In the genomic region with DNA sequence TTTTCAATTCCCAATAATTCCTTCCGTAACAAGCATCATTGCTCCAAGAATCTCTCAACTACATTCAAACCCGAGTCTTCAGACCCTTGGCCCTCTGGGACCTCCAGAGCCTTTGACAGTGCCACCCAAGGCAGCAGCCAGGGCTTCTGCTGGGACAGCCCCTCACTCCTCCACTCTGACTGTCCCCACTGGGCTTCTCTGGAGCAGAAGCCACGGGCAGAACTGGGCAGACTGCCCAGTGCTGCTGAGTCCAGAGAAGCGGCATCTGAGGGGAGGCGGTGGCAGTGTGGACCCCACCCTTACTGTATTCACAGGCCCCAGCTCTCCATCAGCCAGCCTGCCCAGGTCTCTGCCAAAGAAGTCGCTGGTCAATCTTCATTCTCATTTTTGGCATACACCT, we compare ENCODE assay signal across 10 cellular contexts. TPM values are rescaled to one million over a fixed set of nuclear protein-coding genes. Genes with fewer than 3 reads are reported as not detected.
DNase-seq lines count a peak whose midpoint lies in the region; ATAC-seq and TF ChIP-seq lines count a peak whose summit lies in the region.
"Had no signal": no experiment of that assay in that cellular context is flagged by ENCODE, and none has a peak within 500 bp of the region (broad histone marks: within the 10 kb centered on the region; RNA-seq: fewer than 3 reads in every experiment).

No MANE protein-coding gene starts in this region.

- TF ChIP-seq POLR2A in breast epithelium (IDR thresholded peaks at IDR 0.05): no peak

- no peaks in the 10 kb centered on the region for H3K27me3 ChIP-seq in breast epithelium
- H3K27me3 ChIP-seq in mammary epithelial cell (ENCODE audit: insufficient read depth, low read length): no peaks in the 10 kb centered on the region
- H3K27me3 ChIP-seq in mesenchymal stem cell (ENCODE audit: control insufficient read depth in 1 of 2, insufficient read depth in 1 of 2, low read length in 2 of 2): no peaks in the 10 kb centered on the region
- no peaks in the 10 kb centered on the region for H3K27me3 ChIP-seq in upper lobe of right lung
- H3K27me3 ChIP-seq: adrenal gland had no signal

- H3K27ac Mint-ChIP-seq in activated naive CD8-positive, alpha-beta T cell treated with anti-CD3 and anti-CD28 coated beads, Interleukin-2, amount 50 U/mL, for 24 hours: peak overlapping the region; percentile 89

- peak overlapping the region; percentile 88 for H4K91ac ChIP-seq in mesenchymal stem cell (ENCODE audit: low read length)

- WGBS in mammary epithelial cell (ENCODE audit: low coverage, missing lambda C conversion rate): 98% methylated on average over 6 of the region's 6 CpGs
- WGBS in mesenchymal stem cell: 91% methylated on average over 6 of the region's 6 CpGs

- H3K9me3 ChIP-seq in breast epithelium (peaks cover under 1 to 1% of the 10 kb centered on the region in 2 donors), mammary epithelial cell (replicated peaks; ENCODE audit: insufficient read depth, low read length) (no peaks in the 10 kb centered on the region), mesenchymal stem cell (ENCODE audit: control insufficient read depth, low read length) (peaks cover 7% of the 10 kb centered on the region), upper lobe of right lung (no peaks in the 10 kb centered on the region)
- H3K9me3 ChIP-seq: adrenal gland had no signal

- no peaks in the 10 kb centered on the region for H3K27me3 Mint-ChIP-seq in activated naive CD8-positive, alpha-beta T cell treated with anti-CD3 and anti-CD28 coated beads, Interleukin-2, amount 50 U/mL, for 24 hours

- TF ChIP-seq CTCF in breast epithelium (IDR thresholded peaks at IDR 0.05) (no peak), mammary epithelial cell (conservative IDR thresholded peaks at IDR 0.05 in 1 of 2, IDR thresholded peaks at IDR 0.05 in 1 of 2; ENCODE audit: extremely low read depth in 1 of 2, insufficient read depth in 1 of 2, low read depth in 1 of 2, low read length in 2 of 2) (no peak), upper lobe of right lung (IDR thresholded peaks at IDR 0.05) (no peak)

- H3K23ac ChIP-seq in mesenchymal stem cell (ENCODE audit: low read length in 2 of 2): no peak overlapping the region

- H3K4ac ChIP-seq in mesenchymal stem cell (ENCODE audit: low read depth in 1 of 2, low read length in 2 of 2): peak overlapping the region; percentile 24 to 35

- H3K14ac ChIP-seq in mesenchymal stem cell (ENCODE audit: low read length in 2 of 2): no peak overlapping the region

- H3K27ac ChIP-seq in breast epithelium: peak overlapping the region; percentile 54 to 68
- H3K27ac ChIP-seq in mammary epithelial cell (ENCODE audit: insufficient read depth, low read depth, low read length): no peak overlapping the region
- H3K27ac ChIP-seq in mesenchymal stem cell (ENCODE audit: low read length, poor library complexity, severe bottlenecking): peak overlapping the region; percentile 90
- H3K27ac ChIP-seq in upper lobe of right lung: peak overlapping the region; percentile 27

- peak overlapping the region; percentile 37 to 52 for H3K18ac ChIP-seq in mesenchymal stem cell (ENCODE audit: low read depth in 1 of 2, low read length in 2 of 2)

- H3K4me3 ChIP-seq in breast epithelium: no peak overlapping the region
- H3K4me3 ChIP-seq in mammary epithelial cell (replicated peaks in 1 of 3; ENCODE audit: insufficient read depth in 1 of 3, low read depth in 2 of 3, low read length in 3 of 3): no peak overlapping the region
- H3K4me3 ChIP-seq in mesenchymal stem cell (ENCODE audit: insufficient read depth in 1 of 2, low read depth in 1 of 2, low read length in 2 of 2): no peak overlapping the region
- no peak overlapping the region for H3K4me3 ChIP-seq in upper lobe of right lung
- H3K4me3 ChIP-seq: adrenal gland had no signal

- H3K36me3 ChIP-seq in breast epithelium: peaks cover 10% of the 10 kb centered on the region
- peaks cover 13% of the 10 kb centered on the region for H3K36me3 ChIP-seq in mammary epithelial cell (ENCODE audit: insufficient read depth, low read length)
- peaks cover 38 to 51% of the 10 kb centered on the region in 2 experiments for H3K36me3 ChIP-seq in mesenchymal stem cell (ENCODE audit: control insufficient read depth in 1 of 2, insufficient read depth in 2 of 2, low read depth in 1 of 2, low read length in 2 of 2)
- peaks cover 21% of the 10 kb centered on the region for H3K36me3 ChIP-seq in upper lobe of right lung

- peaks cover 53% of the 10 kb centered on the region for H3K4me1 Mint-ChIP-seq in activated naive CD8-positive, alpha-beta T cell treated with anti-CD3 and anti-CD28 coated beads, Interleukin-2, amount 50 U/mL, for 24 hours

- H3K4me1 ChIP-seq in breast epithelium (no peaks in the 10 kb centered on the region), mammary epithelial cell (ENCODE audit: insufficient read depth, low read length) (no peaks in the 10 kb centered on the region), mesenchymal stem cell (ENCODE audit: control insufficient read depth, insufficient read depth, low read depth, low read length) (peaks cover 29% of the 10 kb centered on the region), upper lobe of right lung (peaks cover 46% of the 10 kb centered on the region)

- H3K9ac ChIP-seq in mammary epithelial cell (ENCODE audit: insufficient read depth, low read length): no peak overlapping the region
- H3K9ac ChIP-seq in mesenchymal stem cell (ENCODE audit: low read length): no peak overlapping the region

- H3K79me1 ChIP-seq in mesenchymal stem cell (replicated peaks; ENCODE audit: low read length, poor library complexity, severe bottlenecking): peaks cover 37% of the 10 kb centered on the region

- no peak for ATAC-seq in activated naive CD8-positive, alpha-beta T cell treated with anti-CD3 and anti-CD28 coated beads, Interleukin-2, amount 50 U/mL, for 24 hours
- ATAC-seq in upper lobe of right lung: peak; percentile 5

- peaks cover 2% of the 10 kb centered on the region for H3K79me2 ChIP-seq in mammary epithelial cell (ENCODE audit: insufficient read depth, low read length)

- H2BK120ac ChIP-seq in mesenchymal stem cell (ENCODE audit: low read depth, low read length): no peak overlapping the region

- peaks cover 19% of the 10 kb centered on the region for H3K9me3 Mint-ChIP-seq in activated naive CD8-positive, alpha-beta T cell treated with anti-CD3 and anti-CD28 coated beads, Interleukin-2, amount 50 U/mL, for 24 hours

- H3K4me3 Mint-ChIP-seq in activated naive CD8-positive, alpha-beta T cell treated with anti-CD3 and anti-CD28 coated beads, Interleukin-2, amount 50 U/mL, for 24 hours: no peak overlapping the region

- CTCF ChIA-PET in mammary epithelial cell (lab: Charles Lee; ENCODE audit: low non-redundant PET): no interaction called here

- no peaks in the 10 kb centered on the region for H4K20me1 ChIP-seq in mammary epithelial cell (ENCODE audit: insufficient read depth, low read length)

- intact Hi-C loops in breast epithelium (cut with DNase I; ENCODE audit: low total_unique reads): no loop called here
- intact Hi-C loops in mammary epithelial cell (cut with micrococcal nuclease): no loop called here
- intact Hi-C loops in upper lobe of right lung (cut with DNase I): loop anchor here (10.0 kb wide), 2 partner anchors 177 to 207 kb away; partner anchors contain the start of gene AGBL3

- H2AFZ ChIP-seq in mammary epithelial cell (ENCODE audit: low read depth, low read length) (no peak overlapping the region), mesenchymal stem cell (ENCODE audit: low read depth, low read length) (no peak overlapping the region)

- peaks cover 74% of the 10 kb centered on the region for H3K36me3 Mint-ChIP-seq in activated naive CD8-positive, alpha-beta T cell treated with anti-CD3 and anti-CD28 coated beads, Interleukin-2, amount 50 U/mL, for 24 hours (ENCODE audit: low read depth)

- H3K4me2 ChIP-seq in mammary epithelial cell (ENCODE audit: insufficient read depth, low read depth, low read length): no peak overlapping the region
- H3K4me2 ChIP-seq in mesenchymal stem cell (ENCODE audit: low read length, poor library complexity, severe bottlenecking): no peak overlapping the region

- BruUV-seq in mammary epithelial cell (replicated peaks; lab: Mats Ljungman, UMichigan): no TSS peak

- H2BK5ac ChIP-seq in mesenchymal stem cell (ENCODE audit: low read depth, low read length, poor library complexity, severe bottlenecking): no peak overlapping the region

- in situ Hi-C loops in mammary epithelial cell (cut with MboI; ENCODE audit: low sequenced_read_pairs in 2 of 2): loop anchor here in 1 of 2 donors (25.0 kb wide), 1 partner anchor 174 kb away; the partner anchor contains the start of gene AGBL3

- H4K8ac ChIP-seq in mesenchymal stem cell (ENCODE audit: low read length): no peak overlapping the region

- H2BK15ac ChIP-seq in mesenchymal stem cell (ENCODE audit: low read depth, poor library complexity, severe bottlenecking): peak overlapping the region; percentile 82

- peak overlapping the region; percentile 75 to 90 for H2BK12ac ChIP-seq in mesenchymal stem cell (ENCODE audit: low read length in 2 of 2)

- dilution Hi-C loops in mammary epithelial cell (cut with HindIII; ENCODE audit: low sequenced_read_pairs): no loop called here

- DNase-seq in breast epithelium (ENCODE audit: low spot score in 2 of 2): no peak
- DNase-seq in mammary epithelial cell: no peak
- no peak for DNase-seq in activated naive CD8-positive, alpha-beta T cell treated with anti-CD3 and anti-CD28 coated beads, Interleukin-2, amount 50 U/mL, for 24 hours
- DNase-seq in mesenchymal stem cell: no peak
- no peak for DNase-seq in upper lobe of right lung
- no peak for DNase-seq in putamen (ENCODE audit: low spot score)
- no peak for DNase-seq in NCI-H526 (lab: John Stamatoyannopoulos, UW)
- DNase-seq in AG20443 (ENCODE audit: low spot score): no peak
- DNase-seq: adrenal gland, NCI-H2227 treated with DMSO at 0.1 percent for 48 hours had no signal

- peak overlapping the region; percentile 92 for H2AK5ac ChIP-seq in mesenchymal stem cell (ENCODE audit: low read length, severe bottlenecking)

RNA-seq across cellular contexts. Expression of gene CYREN, which starts 8.8 kb away (rescaled TPM):
- total RNA-seq in breast epithelium (10 to 100 TPM; 36.8 to 41.6 (median 41.6) TPM), mammary epithelial cell (10 to 100 TPM; 45.2 to 55.8 TPM), upper lobe of right lung (39.3 TPM)
- 50.3 TPM for polyA plus RNA-seq in mammary epithelial cell
- polyA minus RNA-seq in mammary epithelial cell: 47.7 TPM
- polyA plus RNA-seq in mesenchymal stem cell (2013, experiment 1 of 2): 23.2 TPM
- polyA plus RNA-seq in mesenchymal stem cell (2013, experiment 2 of 2): 23.5 TPM

RNA-seq across cellular contexts. Expression of gene TMEM140, which starts 13.8 kb away (rescaled TPM):
- 10 to 100 TPM; 23.1 to 55.7 (median 52.8) TPM for total RNA-seq in breast epithelium
- 1 to 10 TPM in 1 of 2 donors, not detected in 1; 1.0 TPM for total RNA-seq in mammary epithelial cell
- not detected for polyA plus RNA-seq in mammary epithelial cell
- not detected for polyA minus RNA-seq in mammary epithelial cell
- polyA plus RNA-seq in mesenchymal stem cell (2013, experiment 1 of 2): 3.2 TPM
- 3.7 TPM for polyA plus RNA-seq in mesenchymal stem cell (2013, experiment 2 of 2)
- 31.2 TPM for total RNA-seq in upper lobe of right lung

RNA-seq across cellular contexts. Expression of gene WDR91, which starts 49.7 kb away (rescaled TPM):
- total RNA-seq in breast epithelium: 10 to 100 TPM; 21.4 to 26.5 (median 23.1) TPM
- 10 to 100 TPM; 31.5 to 33.8 TPM for total RNA-seq in mammary epithelial cell
- polyA plus RNA-seq in mammary epithelial cell: 17.5 TPM
- polyA minus RNA-seq in mammary epithelial cell: 14.5 TPM
- 4.2 TPM for polyA plus RNA-seq in mesenchymal stem cell (2013, experiment 1 of 2)
- 4.1 TPM for polyA plus RNA-seq in mesenchymal stem cell (2013, experiment 2 of 2)
- 30.0 TPM for total RNA-seq in upper lobe of right lung

Comparison
In these comparisons a context has a peak if more than half of its experiments do, and no peak if none do; other contexts are left out.
1. RNA of gene TMEM140, which starts 13.8 kb away (total RNA-seq): 23.1 to 55.7 TPM in breast epithelium and 31.2 TPM in upper lobe of right lung (single experiment); 1.0 TPM in mammary epithelial cell; every median in the first group is over 10 times any median in the second.